In genomic region chr5:44246986-44247385, GRCh38 we compare ENCODE assay signal across 22 cellular contexts.
"Had no signal": no experiment of that assay in that cellular context is flagged by ENCODE, and none has a peak within 500 bp of the region (broad histone marks: within the 10 kb centered on the region; RNA-seq: fewer than 3 reads in every experiment).

No MANE protein-coding gene starts in this region.

- H3K4me3 Mint-ChIP-seq: activated CD4-positive, alpha-beta T cell treated with anti-CD3 and anti-CD28 coated beads, Interleukin-2, amount 10 ng/mL, durations not matched to agents 24 days and 14 days; activated CD8-positive, alpha-beta T cell treated with anti-CD3 and anti-CD28 coated beads for 36 hours; activated naive CD4-positive, alpha-beta T cell treated with anti-CD3 and anti-CD28 coated beads, Interleukin-2, amount 10 ng/mL, durations not matched to agents 7 days and 5 days; activated naive CD8-positive, alpha-beta T cell treated with anti-CD3 and anti-CD28 coated beads, Interleukin-2, amount 50 U/mL, for 24 hours; activated T-cell treated with anti-CD3 and anti-CD28 coated beads, Interleukin-2, amount 50 U/mL, for 4 hours; neural crest cell had no signal

- H3K4me1 Mint-ChIP-seq: activated CD4-positive, alpha-beta T cell treated with anti-CD3 and anti-CD28 coated beads, Interleukin-2, amount 10 ng/mL, durations not matched to agents 24 days and 14 days; activated naive CD4-positive, alpha-beta T cell treated with anti-CD3 and anti-CD28 coated beads, Interleukin-2, amount 10 ng/mL, durations not matched to agents 7 days and 5 days; activated naive CD8-positive, alpha-beta T cell treated with anti-CD3 and anti-CD28 coated beads, Interleukin-2, amount 50 U/mL, for 24 hours had no signal

- DNase-seq: activated CD4-positive, alpha-beta T cell treated with anti-CD3 and anti-CD28 coated beads, Interleukin-2, amount 10 ng/mL, durations not matched to agents 24 days and 14 days; activated CD4-positive, CD25-positive, alpha-beta regulatory T cell; activated CD8-positive, alpha-beta memory T cell treated with anti-CD3 and anti-CD28 coated beads, Interleukin-2, amount 50 U/mL, for 4 hours; activated CD8-positive, alpha-beta T cell treated with anti-CD3 and anti-CD28 coated beads for 36 hours; activated naive CD4-positive, alpha-beta T cell treated with anti-CD3 and anti-CD28 coated beads, Interleukin-2, amount 10 ng/mL, durations not matched to agents 7 days and 5 days; activated naive CD8-positive, alpha-beta T cell treated with anti-CD3 and anti-CD28 coated beads, Interleukin-2, amount 50 U/mL, for 24 hours; activated T-cell treated with anti-CD3 and anti-CD28 coated beads, Interleukin-2, amount 50 U/mL, for 4 hours; cerebellar nuclear complex; cortex of kidney; erythroblast; foreskin keratinocyte; glutamatergic neuron; hippocampal formation; midbrain; stimulated activated CD4-positive, alpha-beta T cell treated with anti-CD3 and anti-CD28 coated beads, Interleukin-12 subunit alpha, Interleukin-12 subunit beta, amount 100 ng/mL, for 4 hours; stimulated activated CD4-positive, alpha-beta T cell treated with anti-CD3 and anti-CD28 coated beads, Interleukin-1b, Interleukin-23, amount 100 ng/mL, for 48 hours; stimulated activated naive CD4-positive, alpha-beta T cell treated with Interleukin-2 at 50 U/mL for 16 hours; substantia nigra; T1000; tibial artery had no signal

- ATAC-seq: activated CD8-positive, alpha-beta T cell treated with anti-CD3 and anti-CD28 coated beads for 36 hours; activated naive CD8-positive, alpha-beta T cell treated with anti-CD3 and anti-CD28 coated beads, Interleukin-2, amount 50 U/mL, for 24 hours; activated T-cell treated with anti-CD3 and anti-CD28 coated beads, Interleukin-2, amount 50 U/mL, for 4 hours; foreskin keratinocyte had no signal

- H3K36me3 Mint-ChIP-seq: activated naive CD4-positive, alpha-beta T cell treated with anti-CD3 and anti-CD28 coated beads, Interleukin-2, amount 10 ng/mL, durations not matched to agents 7 days and 5 days had no signal

- H3K9me3 Mint-ChIP-seq: activated naive CD8-positive, alpha-beta T cell treated with anti-CD3 and anti-CD28 coated beads, Interleukin-2, amount 50 U/mL, for 24 hours had no signal

- H3K27ac Mint-ChIP-seq: activated CD4-positive, alpha-beta T cell treated with anti-CD3 and anti-CD28 coated beads, Interleukin-2, amount 10 ng/mL, durations not matched to agents 24 days and 14 days; activated CD8-positive, alpha-beta T cell treated with anti-CD3 and anti-CD28 coated beads for 36 hours; activated naive CD4-positive, alpha-beta T cell treated with anti-CD3 and anti-CD28 coated beads, Interleukin-2, amount 10 ng/mL, durations not matched to agents 7 days and 5 days; activated naive CD8-positive, alpha-beta T cell treated with anti-CD3 and anti-CD28 coated beads, Interleukin-2, amount 50 U/mL, for 24 hours; progenitor cell of endocrine pancreas had no signal

- H3K27me3 Mint-ChIP-seq: activated CD4-positive, alpha-beta T cell treated with anti-CD3 and anti-CD28 coated beads, Interleukin-2, amount 10 ng/mL, durations not matched to agents 24 days and 14 days; activated CD8-positive, alpha-beta T cell treated with anti-CD3 and anti-CD28 coated beads for 36 hours; activated naive CD4-positive, alpha-beta T cell treated with anti-CD3 and anti-CD28 coated beads, Interleukin-2, amount 10 ng/mL, durations not matched to agents 7 days and 5 days; activated naive CD8-positive, alpha-beta T cell treated with anti-CD3 and anti-CD28 coated beads, Interleukin-2, amount 50 U/mL, for 24 hours; progenitor cell of endocrine pancreas had no signal
